Comparison of ENCODE assay signal across 1 cellular context in the genomic region with DNA sequence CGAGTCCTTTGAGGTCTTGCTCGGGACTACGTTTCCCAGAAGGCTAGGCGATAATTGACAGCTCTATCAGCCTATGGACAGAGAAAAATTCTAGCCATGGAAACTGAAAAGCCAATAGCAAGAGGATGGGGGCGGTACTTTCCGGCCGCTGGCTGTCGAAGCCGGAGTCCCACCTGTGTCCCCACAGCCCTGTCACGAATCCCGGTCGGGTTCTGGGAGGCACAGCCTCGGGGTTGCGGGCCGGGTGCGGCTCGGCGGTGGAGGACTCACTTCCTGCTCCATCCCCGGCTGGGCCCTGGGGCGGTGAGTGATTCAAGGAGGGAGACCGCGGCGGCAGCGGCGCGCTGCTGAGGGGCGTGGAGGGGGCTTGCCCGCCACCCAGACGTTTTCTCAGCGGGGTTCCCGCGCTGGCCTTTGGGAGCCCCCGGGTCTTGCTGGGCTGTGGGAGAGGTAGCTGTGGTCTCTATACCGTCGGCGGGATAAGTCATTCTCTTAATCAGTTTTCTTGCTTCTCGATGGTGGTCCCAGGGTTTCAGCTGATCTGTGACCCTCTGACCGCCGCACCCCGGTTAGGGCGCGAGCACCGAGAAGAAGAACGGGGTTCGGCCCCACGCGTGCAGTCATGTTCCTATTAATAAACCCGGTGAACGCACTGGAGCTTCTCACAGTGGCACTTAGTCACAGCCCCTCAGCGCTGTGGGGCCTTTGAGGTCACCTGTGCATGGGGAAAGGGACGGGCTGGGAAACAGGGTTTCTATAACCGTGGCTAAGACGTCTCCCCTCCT.
TF ChIP-seq lines count a peak whose summit lies in the region.

Gene ZNF774 (plus strand): TSS at position 176 of the 785 bp plus-strand sequence. CDS start 2,377 bp downstream, outside the sequence.

TF ChIP-seq in K562, 482 proteins besides CTCF, POLR2A, EP300 and RAD21 (continued from another document and continues in another):
- TF ChIP-seq, protein P1, sequence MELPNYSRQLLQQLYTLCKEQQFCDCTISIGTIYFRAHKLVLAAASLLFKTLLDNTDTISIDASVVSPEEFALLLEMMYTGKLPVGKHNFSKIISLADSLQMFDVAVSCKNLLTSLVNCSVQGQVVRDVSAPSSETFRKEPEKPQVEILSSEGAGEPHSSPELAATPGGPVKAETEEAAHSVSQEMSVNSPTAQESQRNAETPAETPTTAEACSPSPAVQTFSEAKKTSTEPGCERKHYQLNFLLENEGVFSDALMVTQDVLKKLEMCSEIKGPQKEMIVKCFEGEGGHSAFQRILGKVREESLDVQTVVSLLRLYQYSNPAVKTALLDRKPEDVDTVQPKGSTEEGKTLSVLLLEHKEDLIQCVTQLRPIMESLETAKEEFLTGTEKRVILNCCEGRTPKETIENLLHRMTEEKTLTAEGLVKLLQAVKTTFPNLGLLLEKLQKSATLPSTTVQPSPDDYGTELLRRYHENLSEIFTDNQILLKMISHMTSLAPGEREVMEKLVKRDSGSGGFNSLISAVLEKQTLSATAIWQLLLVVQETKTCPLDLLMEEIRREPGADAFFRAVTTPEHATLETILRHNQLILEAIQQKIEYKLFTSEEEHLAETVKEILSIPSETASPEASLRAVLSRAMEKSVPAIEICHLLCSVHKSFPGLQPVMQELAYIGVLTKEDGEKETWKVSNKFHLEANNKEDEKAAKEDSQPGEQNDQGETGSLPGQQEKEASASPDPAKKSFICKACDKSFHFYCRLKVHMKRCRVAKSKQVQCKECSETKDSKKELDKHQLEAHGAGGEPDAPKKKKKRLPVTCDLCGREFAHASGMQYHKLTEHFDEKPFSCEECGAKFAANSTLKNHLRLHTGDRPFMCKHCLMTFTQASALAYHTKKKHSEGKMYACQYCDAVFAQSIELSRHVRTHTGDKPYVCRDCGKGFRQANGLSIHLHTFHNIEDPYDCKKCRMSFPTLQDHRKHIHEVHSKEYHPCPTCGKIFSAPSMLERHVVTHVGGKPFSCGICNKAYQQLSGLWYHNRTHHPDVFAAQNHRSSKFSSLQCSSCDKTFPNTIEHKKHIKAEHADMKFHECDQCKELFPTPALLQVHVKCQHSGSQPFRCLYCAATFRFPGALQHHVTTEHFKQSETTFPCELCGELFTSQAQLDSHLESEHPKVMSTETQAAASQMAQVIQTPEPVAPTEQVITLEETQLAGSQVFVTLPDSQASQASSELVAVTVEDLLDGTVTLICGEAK (IDR thresholded peaks at IDR 0.05): peak; percentile 92
- TF ChIP-seq, protein P1 (CRISPR knock-in tag; IDR thresholded peaks at IDR 0.05): no peak
- TF ChIP-seq ZNF280B (CRISPR knock-in tag; IDR thresholded peaks at IDR 0.05): no peak
- 0 out of 2 replicates have a peak, but pooled peaks have one; percentile 54 for TF ChIP-seq ATF6 (CRISPR knock-in tag; IDR thresholded peaks at IDR 0.05)
- TF ChIP-seq KDM4B (IDR thresholded peaks at IDR 0.05; ENCODE audit: borderline replicate concordance in 2 of 2, low read depth in 1 of 2): no peak
- no peak for TF ChIP-seq ZNF232 (CRISPR knock-in tag; IDR thresholded peaks at IDR 0.05)
- TF ChIP-seq AFF1 (IDR thresholded peaks at IDR 0.05; ENCODE audit: low read depth in 1 of 2, partially characterized antibody in 2 of 2): peak in 1 of 2 experiments; percentile 82
- no peak; the same call in 1 of the 2 replicates for TF ChIP-seq ZNF609 (CRISPR knock-in tag; IDR thresholded peaks at IDR 0.05; ENCODE audit: borderline replicate concordance)
- TF ChIP-seq FOS (IDR thresholded peaks at IDR 0.05; ENCODE audit: extremely low read depth, insufficient read length): peak; percentile 95
- TF ChIP-seq HDAC8 (tag; IDR thresholded peaks at IDR 0.05): no peak
- no peak for TF ChIP-seq ZKSCAN1 (IDR thresholded peaks at IDR 0.05; ENCODE audit: low read depth, low read length)
- TF ChIP-seq ZNF518B (CRISPR knock-in tag; IDR thresholded peaks at IDR 0.05): no peak
- TF ChIP-seq ARID3A (IDR thresholded peaks at IDR 0.05; ENCODE audit: borderline replicate concordance, low read depth, low read length): no peak
- TF ChIP-seq ZNF184 (CRISPR knock-in tag; IDR thresholded peaks at IDR 0.05): no peak
